ENCODE assay signal across 30 cellular contexts in the genomic region with DNA sequence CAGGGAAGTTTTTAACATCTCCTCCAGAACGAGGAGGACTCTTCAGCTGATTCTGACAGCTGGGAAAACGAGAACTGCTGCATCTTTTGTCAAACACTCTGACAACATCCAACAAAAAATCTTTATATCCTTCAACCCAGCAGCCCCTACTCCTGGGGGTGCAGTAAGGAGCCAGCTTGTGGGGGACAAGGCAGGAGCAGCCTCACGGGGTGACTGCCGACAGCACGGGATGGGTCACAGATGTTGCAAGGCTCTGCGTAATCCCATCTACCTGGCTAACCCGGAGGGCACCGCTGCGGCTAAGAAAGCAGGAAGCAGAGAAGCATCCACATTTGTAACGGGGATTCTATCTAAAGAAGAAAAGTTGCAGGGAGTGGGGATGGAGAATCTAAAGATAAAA.
"Had no signal": no experiment of that assay in that cellular context is flagged by ENCODE, and none has a peak within 500 bp of the region (broad histone marks: within the 10 kb centered on the region; RNA-seq: fewer than 3 reads in every experiment).

No MANE protein-coding gene starts in this region.

- H3K9ac ChIP-seq: KMS-11 had no signal

- H3K4me3 ChIP-seq: Peyer's patch had no signal

- DNase-seq: activated CD4-positive, alpha-beta T cell treated with anti-CD3 and anti-CD28 coated beads, Interleukin-2, amount 10 ng/mL, durations not matched to agents 7 days and 5 days; activated CD8-positive, alpha-beta T cell treated with anti-CD3 and anti-CD28 coated beads for 36 hours; activated effector memory CD4-positive, alpha-beta T cell treated with Interleukin-2 at 50 U/mL for 16 hours; activated naive CD4-positive, alpha-beta T cell treated with anti-CD3 and anti-CD28 coated beads, Interleukin-2, amount 10 ng/mL, durations not matched to agents 7 days and 5 days; activated naive CD8-positive, alpha-beta T cell treated with anti-CD3 and anti-CD28 coated beads, Interleukin-2, amount 50 U/mL, for 24 hours; activated T-cell treated with anti-CD3 and anti-CD28 coated beads, Interleukin-2, amount 50 U/mL, for 1 hour; anterior cingulate cortex; caudate nucleus; MM.1S; MV-4-11; NCI-H1092; NCI-H1436 treated with DMSO at 0.1 percent for 48 hours; NCI-H1694 treated with DMSO at 0.1 percent for 48 hours; NCI-H2029; NCI-H2107; NCI-H2171; NCI-H510A; NCI-H526; NCI-H748 treated with DMSO at 0.1 percent for 48 hours; NK-92 treated with Interleukin-12 subunit alpha and Interleukin-12 subunit beta, amount 100 ng/mL, for 24 hours; PC-3; Peyer's patch; RPMI8226; SIG-M5; SW 1271; T-helper 1 cell; T1000 had no signal

- H3K9me3 ChIP-seq: Peyer's patch had no signal

- H3K27ac ChIP-seq: KMS-11, Peyer's patch had no signal

- FAIRE-seq: bronchial epithelial cell had no signal

- H3K4me1 ChIP-seq: Peyer's patch had no signal

- H3K27me3 ChIP-seq: Peyer's patch had no signal

- ATAC-seq: activated CD8-positive, alpha-beta T cell treated with anti-CD3 and anti-CD28 coated beads for 36 hours; activated naive CD8-positive, alpha-beta T cell treated with anti-CD3 and anti-CD28 coated beads, Interleukin-2, amount 50 U/mL, for 24 hours; PC-3; Right ventricle myocardium inferior had no signal
